17 cellular contexts compared by ENCODE assay signal in genomic region chr9:130844028-130844427, GRCh38. TPM values are rescaled to one million over a fixed set of nuclear protein-coding genes. Genes with fewer than 3 reads are reported as not detected.
A peak's percentile ranks its signal among the peaks of the same experiment; 100 is the strongest.
DNase-seq lines count a peak whose midpoint lies in the region; ATAC-seq, FAIRE-seq and TF ChIP-seq lines count a peak whose summit lies in the region.
"Had no signal": no experiment of that assay in that cellular context is flagged by ENCODE, and none has a peak within 500 bp of the region (broad histone marks: within the 10 kb centered on the region; RNA-seq: fewer than 3 reads in every experiment).

No MANE protein-coding gene starts in this region.

- no peaks in the 10 kb centered on the region for H3K9me3 ChIP-seq in stomach
- H3K9me3 ChIP-seq: spleen had no signal

- H3K9me2 ChIP-seq in GM23338 (ENCODE audit: insufficient read depth) = no peaks in the 10 kb centered on the region

- H3K36me3 ChIP-seq in GM23338 (ENCODE audit: insufficient read depth) = no peaks in the 10 kb centered on the region
- no peaks in the 10 kb centered on the region for H3K36me3 ChIP-seq in stomach
- H3K36me3 ChIP-seq: spleen had no signal

- H3K27ac Mint-ChIP-seq in GM23338 = peak overlapping the region; percentile 25; the same call in 1 of the 2 replicates
- H3K27ac Mint-ChIP-seq: activated CD4-positive, alpha-beta memory T cell treated with anti-CD3 and anti-CD28 coated beads, Interleukin-2, amount 10 ng/mL, durations not matched to agents 7 days and 5 days had no signal

- H3F3A ChIP-seq in GM23338 (replicated peaks; ENCODE audit: low read depth) = peaks cover 9% of the 10 kb centered on the region; the same call in 1 of the 2 replicates

- H3K4me1 ChIP-seq in GM23338 (ENCODE audit: insufficient read depth) (peaks cover 77% of the 10 kb centered on the region), stomach (peaks cover 42 to 100% (median 86%) of the 10 kb centered on the region in 4 donors)

- no peak for TF ChIP-seq CTCF in GM23338 (conservative IDR thresholded peaks at IDR 0.05; ENCODE audit: low read depth in 2 of 2)
- TF ChIP-seq CTCF in stomach (IDR thresholded peaks at IDR 0.05) = no peak
- no peak for TF ChIP-seq CTCF in D721Med (IDR thresholded peaks at IDR 0.05; ENCODE audit: insufficient read depth, missing control alignments)

- H3K27me3 ChIP-seq in GM23338 (ENCODE audit: insufficient read depth) (no peaks in the 10 kb centered on the region), stomach (no peaks in the 10 kb centered on the region)
- H3K27me3 ChIP-seq: spleen had no signal

- H3K27me3 Mint-ChIP-seq in GM23338 (ENCODE audit: insufficient read depth, low read depth, poor library complexity) = peaks cover 5% of the 10 kb centered on the region
- H3K27me3 Mint-ChIP-seq: activated CD4-positive, alpha-beta memory T cell treated with anti-CD3 and anti-CD28 coated beads, Interleukin-2, amount 10 ng/mL, durations not matched to agents 7 days and 5 days had no signal

- FAIRE-seq in D721Med (lab: Jason Lieb, UNC) = no peak
- FAIRE-seq: GM12878 had no signal

- peaks cover 73% of the 10 kb centered on the region for H3K4me1 Mint-ChIP-seq in GM23338

- no peak for TF ChIP-seq EP300 in stomach (IDR thresholded peaks at IDR 0.05)

- no peaks in the 10 kb centered on the region for H3K9me3 Mint-ChIP-seq in GM23338
- H3K9me3 Mint-ChIP-seq: activated CD4-positive, alpha-beta memory T cell treated with anti-CD3 and anti-CD28 coated beads, Interleukin-2, amount 10 ng/mL, durations not matched to agents 7 days and 5 days; immature natural killer cell had no signal

- intact Hi-C loops in stomach (cut with DNase I; ENCODE audit: low total_unique reads) = no loop called here

- H2AFZ ChIP-seq in GM23338 = no peak overlapping the region

- H3K36me3 Mint-ChIP-seq in GM23338 (ENCODE audit: low read depth) = no peaks in the 10 kb centered on the region

- H4K20me1 ChIP-seq in GM23338 (replicated peaks; ENCODE audit: insufficient read depth) = peaks cover 37% of the 10 kb centered on the region

- no peak for TF ChIP-seq POLR2A in stomach (IDR thresholded peaks at IDR 0.05)

- WGBS in stomach, 5 donors = 83 to 94% (median 83%) methylated on average over 4 of the region's 4 CpGs

- H3K27ac ChIP-seq in GM23338 (ENCODE audit: low read depth) (no peak overlapping the region), cingulate gyrus (ENCODE audit: low read depth, low read length) (peak overlapping the region; percentile 49), stomach (peak overlapping the region in 4 of 5 donors; percentile 89 to 92 (median 90))
- H3K27ac ChIP-seq: HL-60 had no signal

- no peak overlapping the region for H3K4me2 ChIP-seq in GM23338

- H3K79me2 ChIP-seq in GM23338 (replicated peaks; ENCODE audit: insufficient read depth) = peaks cover 94% of the 10 kb centered on the region

- no peak overlapping the region for H3K4me3 ChIP-seq in GM23338
- no peak overlapping the region for H3K4me3 ChIP-seq in stomach
- H3K4me3 ChIP-seq: GM12878, spleen had no signal

- no peak overlapping the region for H3K4me3 Mint-ChIP-seq in GM23338
- H3K4me3 Mint-ChIP-seq: activated CD4-positive, alpha-beta memory T cell treated with anti-CD3 and anti-CD28 coated beads, Interleukin-2, amount 10 ng/mL, durations not matched to agents 7 days and 5 days; immature natural killer cell had no signal

- DNase-seq in GM23338 (ENCODE audit: low spot score) = no peak
- peak; percentile 9 for DNase-seq in mucosa of gallbladder (ENCODE audit: low spot score)
- DNase-seq in stomach = no peak
- no peak for DNase-seq in GDM1 (lab: John Stamatoyannopoulos, UW)
- no peak for DNase-seq in NCI-H1048 (lab: John Stamatoyannopoulos, UW)
- no peak for DNase-seq in AML-193 (lab: John Stamatoyannopoulos, UW)
- no peak for DNase-seq in D721Med (ENCODE audit: insufficient read length, low spot score)
- DNase-seq: activated CD4-positive, alpha-beta memory T cell treated with anti-CD3 and anti-CD28 coated beads, Interleukin-2, amount 10 ng/mL, durations not matched to agents 7 days and 5 days; activated effector memory CD4-positive, alpha-beta T cell treated with Interleukin-2 at 50 U/mL for 16 hours; DND-41; immature natural killer cell; NCI-H2029; NCI-H774; spleen had no signal

- ATAC-seq in GM23338 = no peak
- ATAC-seq: GM12878 had no signal

TF ChIP-seq in GM23338, 12 proteins besides CTCF, POLR2A, EP300 and RAD21 (continues in another document):
- no peak for TF ChIP-seq ETS1 (IDR thresholded peaks at IDR 0.05)
- no peak for TF ChIP-seq ZNF462 (CRISPR knock-in tag; IDR thresholded peaks at IDR 0.05)
- no peak for TF ChIP-seq STAT1 (IDR thresholded peaks at IDR 0.05; ENCODE audit: unreplicated experiment)
- no peak for TF ChIP-seq CREB1 (CRISPR knock-in tag; IDR thresholded peaks at IDR 0.05; ENCODE audit: low read depth)
- TF ChIP-seq JUNB (IDR thresholded peaks at IDR 0.05; ENCODE audit: unreplicated experiment) = no peak
- TF ChIP-seq POLR2AphosphoS5 (IDR thresholded peaks at IDR 0.05; ENCODE audit: low read depth) = no peak
- TF ChIP-seq EZH2 (IDR thresholded peaks at IDR 0.05; ENCODE audit: low read depth, unreplicated experiment) = no peak

RNA-seq across cellular contexts. Expression of gene ABL1, which starts 9.0 kb away (rescaled TPM):
- 80.4 and 85.1 TPM in 2 replicates for total RNA-seq in GM23338 (2014; rRNA removed; shearing (Covaris generic))
- polyA plus RNA-seq in GM23338 (2016; fragmentation: Nextera tagmentation; extraction: Ambion mirVana) (20.7 and 23.4 TPM in 2 replicates), stomach (10 to 100 TPM; 19.0 to 34.2 (median 31.0) TPM)
- total RNA-seq in mucosa of gallbladder (85.9 TPM), stomach (10 to 100 TPM; 36.2 to 95.9 (median 61.4) TPM)

RNA-seq across cellular contexts. Expression of gene QRFP, which starts 52.6 kb away (rescaled TPM):
- total RNA-seq in GM23338 (2014; rRNA removed; shearing (Covaris generic)) = not detected in 2 replicates
- polyA plus RNA-seq in GM23338 (2016; fragmentation: Nextera tagmentation; extraction: Ambion mirVana) = not detected in 2 replicates
- not detected for total RNA-seq in mucosa of gallbladder
- total RNA-seq in stomach = not detected
- not detected for polyA plus RNA-seq in stomach
- total RNA-seq: activated CD4-positive, alpha-beta memory T cell treated with anti-CD3 and anti-CD28 coated beads, Interleukin-2, amount 10 ng/mL, durations not matched to agents 7 days and 5 days; GM12878; spleen had no signal
- polyA plus RNA-seq: GM12878, immature natural killer cell had no signal
